Comparison of ENCODE assay signal across 27 cellular contexts in genomic region chr6:134009876-134010275, GRCh38. TPM values are rescaled to one million over a fixed set of nuclear protein-coding genes. Genes with fewer than 3 reads are reported as not detected.
"Had no signal": no experiment of that assay in that cellular context is flagged by ENCODE, and none has a peak within 500 bp of the region (broad histone marks: within the 10 kb centered on the region; RNA-seq: fewer than 3 reads in every experiment).

No MANE protein-coding gene starts in this region.

- H3K27ac ChIP-seq: ascending aorta, heart left ventricle, pancreas, right atrium auricular region, SK-N-MC, thoracic aorta, WERI-Rb-1 had no signal

- H3K27ac Mint-ChIP-seq: activated CD4-positive, alpha-beta T cell treated with anti-CD3 and anti-CD28 coated beads, Interleukin-2, amount 10 ng/mL, durations not matched to agents 7 days and 5 days; activated naive CD8-positive, alpha-beta T cell; activated T-helper 2 cell treated with anti-CD3 and anti-CD28 coated beads, Interferon-gamma antibody, Interleukin-2, Interleukin-4, amounts not matched to agents 10 μg/mL and 5 μg/mL and 100 μg/mL, durations not matched to agents 14 hours and 24 hours and 36 hours; brain; effector memory CD8-positive, alpha-beta T cell; memory B cell; naive thymus-derived CD8-positive, alpha-beta T cell; T-helper 1 cell treated with Interleukin-12 subunit alpha and Interleukin-12 subunit beta and Interleukin-4 antibody, amounts not matched to agents 30 μg/mL and 1 μg/mL, for 36 hours had no signal

- H3K36me3 Mint-ChIP-seq: activated naive CD8-positive, alpha-beta T cell; memory B cell; naive thymus-derived CD8-positive, alpha-beta T cell had no signal

- H3K4me1 Mint-ChIP-seq: activated CD4-positive, alpha-beta T cell treated with anti-CD3 and anti-CD28 coated beads, Interleukin-2, amount 10 ng/mL, durations not matched to agents 7 days and 5 days; memory B cell; naive thymus-derived CD8-positive, alpha-beta T cell; neural crest cell had no signal

- H3K9me3 ChIP-seq: ascending aorta, heart left ventricle, pancreas, right atrium auricular region, thoracic aorta had no signal

- H3K4me1 ChIP-seq: ascending aorta, right atrium auricular region had no signal

- DNase-seq: activated CD4-positive, alpha-beta T cell treated with anti-CD3 and anti-CD28 coated beads, Interleukin-2, amount 10 ng/mL, durations not matched to agents 7 days and 5 days; caudate nucleus; cortex of kidney; effector memory CD8-positive, alpha-beta T cell; foreskin fibroblast; heart left ventricle; naive thymus-derived CD8-positive, alpha-beta T cell; nucleus accumbens; pancreas; stimulated activated CD4-positive, alpha-beta T cell treated with anti-CD3 and anti-CD28 coated beads, Interleukin-15, amount 100 ng/mL, for 24 hours; stimulated activated CD4-positive, alpha-beta T cell treated with anti-CD3 and anti-CD28 coated beads, Interleukin-2, amount 100 ng/mL, for 24 hours; stimulated activated naive CD4-positive, alpha-beta T cell treated with Interleukin-2 at 50 U/mL for 16 hours; T-helper 9 cell; trophoblast cell; WERI-Rb-1 had no signal

- H3K27me3 ChIP-seq: ascending aorta, heart left ventricle, pancreas, right atrium auricular region had no signal

- H3K4me3 ChIP-seq: ascending aorta, heart left ventricle, pancreas, right atrium auricular region, SK-N-MC, thoracic aorta had no signal

- H3K4me3 Mint-ChIP-seq: activated CD4-positive, alpha-beta T cell treated with anti-CD3 and anti-CD28 coated beads, Interleukin-2, amount 10 ng/mL, durations not matched to agents 7 days and 5 days; activated naive CD8-positive, alpha-beta T cell; brain; effector memory CD8-positive, alpha-beta T cell; memory B cell; naive thymus-derived CD8-positive, alpha-beta T cell; neural crest cell; T-helper 1 cell treated with Interleukin-12 subunit alpha and Interleukin-12 subunit beta and Interleukin-4 antibody, amounts not matched to agents 30 μg/mL and 1 μg/mL, for 36 hours had no signal

- H3K27me3 Mint-ChIP-seq: brain had no signal

- H3K36me3 ChIP-seq: ascending aorta, pancreas, right atrium auricular region, thoracic aorta, WERI-Rb-1 had no signal

- H3K9me3 Mint-ChIP-seq: activated T-helper 2 cell treated with anti-CD3 and anti-CD28 coated beads, Interferon-gamma antibody, Interleukin-2, Interleukin-4, amounts not matched to agents 10 μg/mL and 5 μg/mL and 100 μg/mL, durations not matched to agents 14 hours and 24 hours and 36 hours; brain; effector memory CD8-positive, alpha-beta T cell; memory B cell; naive thymus-derived CD8-positive, alpha-beta T cell; neural crest cell; T-helper 1 cell treated with Interleukin-12 subunit alpha and Interleukin-12 subunit beta and Interleukin-4 antibody, amounts not matched to agents 30 μg/mL and 1 μg/mL, for 36 hours had no signal

- ATAC-seq: activated CD4-positive, CD25-positive, alpha-beta regulatory T cell treated with anti-CD3 and anti-CD28 coated beads, Interleukin-2, amount 50 U/mL, for 24 hours; effector memory CD8-positive, alpha-beta T cell; esophagus mucosa; heart left ventricle; naive thymus-derived CD8-positive, alpha-beta T cell; pancreas had no signal

RNA-seq across cellular contexts. Expression of gene SLC2A12, which starts 42.5 kb away (rescaled TPM):
- total RNA-seq: activated T-helper 2 cell treated with anti-CD3 and anti-CD28 coated beads, Interferon-gamma antibody, Interleukin-2, Interleukin-4, amounts not matched to agents 10 μg/mL and 5 μg/mL and 100 μg/mL, durations not matched to agents 14 hours and 24 hours and 36 hours; ascending aorta; naive thymus-derived CD8-positive, alpha-beta T cell had no signal
- polyA plus RNA-seq: naive thymus-derived CD8-positive, alpha-beta T cell had no signal
